7 cellular contexts compared by ENCODE assay signal in genomic region chrX:50025591-50025990, GRCh38.
DNase-seq lines count a peak whose midpoint lies in the region; ATAC-seq, FAIRE-seq and TF ChIP-seq lines count a peak whose summit lies in the region.
"Not testable (repeated sequence)": the region's sequence is repeated elsewhere in the genome, so short reads cannot be mapped to it uniquely, and the experiment has no call there.

No MANE protein-coding gene starts in this region.

- not testable (repeated sequence) for H3K4me3 Mint-ChIP-seq in activated T-cell treated with anti-CD3 and anti-CD28 coated beads, Interleukin-2, amount 50 U/mL, for 72 hours
- H3K4me3 Mint-ChIP-seq in neural crest cell: peak overlapping the region; percentile 23
- peak overlapping the region; percentile 46 for H3K4me3 Mint-ChIP-seq in type B pancreatic cell

- BruUV-seq in HepG2 (replicated peaks; lab: Mats Ljungman, UMichigan): not testable (repeated sequence)

- CTCF ChIA-PET in HEK293 (lab: Yijun Ruan, JAX); HepG2 (lab: Yijun Ruan, JAX; ENCODE audit: low intra/inter-chr PET ratio, low total read pairs): not testable (repeated sequence)

- TF ChIP-seq POLR2A in HepG2 (IDR thresholded peaks at IDR 0.05; ENCODE audit: insufficient read depth in 1 of 2, low read depth in 2 of 2, low read length in 2 of 2): not testable (repeated sequence)

- FAIRE-seq in HepG2 (lab: Jason Lieb, UNC): not testable (repeated sequence)

- H3K9ac ChIP-seq in ES-I3 (ENCODE audit: low read depth, low read length): peak overlapping the region; percentile 44; the same call in 1 of the 2 replicates
- H3K9ac ChIP-seq in HepG2 (ENCODE audit: insufficient read depth, low read depth, low read length): not testable (repeated sequence)

- not testable (repeated sequence) for H3K27me3 Mint-ChIP-seq in activated T-cell treated with anti-CD3 and anti-CD28 coated beads, Interleukin-2, amount 50 U/mL, for 72 hours (ENCODE audit: low read depth); neural crest cell (ENCODE audit: low read depth); type B pancreatic cell

- H4K20me1 ChIP-seq in HepG2 (ENCODE audit: insufficient read depth, low read length): not testable (repeated sequence)

- H3K79me2 ChIP-seq in HepG2 (ENCODE audit: insufficient read depth, low read length): not testable (repeated sequence)

- H3K36me3 ChIP-seq in ES-I3 (ENCODE audit: insufficient read depth, low read length); HEK293 (ENCODE audit: control insufficient read depth in 2 of 2, insufficient read depth in 1 of 2, low read length in 2 of 2); HepG2 (replicated peaks in 1 of 2; ENCODE audit: control insufficient read depth in 1 of 2, insufficient read depth in 2 of 2, low read length in 2 of 2): not testable (repeated sequence)

- not testable (repeated sequence) for H3K9me3 ChIP-seq in ES-I3 (ENCODE audit: control insufficient read depth, insufficient read depth, low read length); HEK293 (ENCODE audit: control insufficient read depth, insufficient read depth, low read depth, low read length); HepG2 (ENCODE audit: low read length)

- H3K4me2 ChIP-seq in HepG2 (ENCODE audit: low read depth, low read length): not testable (repeated sequence)

- in situ Hi-C loops in HepG2 (cut with HindIII; ENCODE audit: extremely low pct_ligation_motif_present, low pct_unique_long_range_greater_than_20kb): not testable (repeated sequence)

- POLR2A ChIA-PET in HEK293 (lab: Yijun Ruan, JAX); HepG2 (lab: Yijun Ruan, JAX): not testable (repeated sequence)

- not testable (repeated sequence) for H3K4me1 ChIP-seq in ES-I3 (ENCODE audit: insufficient read depth, low read length); HEK293 (ENCODE audit: control insufficient read depth, insufficient read depth, low read length)
- H3K4me1 ChIP-seq in HepG2 (ENCODE audit: insufficient read depth, low read length): peaks cover 13% of the 10 kb centered on the region

- DNase-seq in HuH-7.5 (ENCODE audit: low spot score): peak; percentile 11
- DNase-seq in activated T-cell treated with anti-CD3 and anti-CD28 coated beads, Interleukin-2, amount 50 U/mL, for 72 hours; HepG2 (ENCODE audit: low spot score); neural crest cell (ENCODE audit: low read depth, low spot score); type B pancreatic cell (ENCODE audit: extremely low spot score, unreplicated experiment): not testable (repeated sequence)

- peak overlapping the region; percentile 85 for H3K27ac Mint-ChIP-seq in activated T-cell treated with anti-CD3 and anti-CD28 coated beads, Interleukin-2, amount 50 U/mL, for 72 hours
- peak overlapping the region; percentile 48 for H3K27ac Mint-ChIP-seq in neural crest cell (ENCODE audit: unreplicated experiment)
- H3K27ac Mint-ChIP-seq in type B pancreatic cell: not testable (repeated sequence)

- 20% methylated on average over 5 of the region's 5 CpGs for WGBS in HepG2 (ENCODE audit: low lambda C conversion rate)

- not testable (repeated sequence) for H3K27ac ChIP-seq in HEK293 (ENCODE audit: extremely low read depth, low read depth, low read length); HepG2 (ENCODE audit: extremely low read length, insufficient read depth, low read length)

- not testable (repeated sequence) for TF ChIP-seq EP300 in HepG2 (IDR thresholded peaks at IDR 0.05; ENCODE audit: low read depth in 2 of 2, low read length in 2 of 2); HepG2 (CRISPR knock-in tag; IDR thresholded peaks at IDR 0.05; ENCODE audit: borderline replicate concordance)

- ATAC-seq in activated T-cell treated with anti-CD3 and anti-CD28 coated beads, Interleukin-2, amount 50 U/mL, for 72 hours (replicated peaks in 1 of 2); HepG2: not testable (repeated sequence)

- not testable (repeated sequence) for H2AFZ ChIP-seq in HepG2 (ENCODE audit: low read length)

- TF ChIP-seq CTCF in HEK293 (tag by site-specific recombination; IDR thresholded peaks at IDR 0.05); HepG2 (CRISPR knock-in tag; IDR thresholded peaks at IDR 0.05); neural crest cell (conservative IDR thresholded peaks at IDR 0.05); type B pancreatic cell (conservative IDR thresholded peaks at IDR 0.05): not testable (repeated sequence)

- TF ChIP-seq RAD21 in HepG2 (CRISPR knock-in tag; IDR thresholded peaks at IDR 0.05): not testable (repeated sequence)

- H3K36me3 Mint-ChIP-seq in activated T-cell treated with anti-CD3 and anti-CD28 coated beads, Interleukin-2, amount 50 U/mL, for 72 hours (ENCODE audit: insufficient read depth in 2 of 2); type B pancreatic cell: not testable (repeated sequence)
- H3K36me3 Mint-ChIP-seq in neural crest cell (ENCODE audit: low read depth): peaks cover 11% of the 10 kb centered on the region

- not testable (repeated sequence) for H3K4me3 ChIP-seq in HEK293 (ENCODE audit: low read depth, low read length); HepG2 (replicated peaks in 1 of 3; ENCODE audit: insufficient read depth in 1 of 3, low read depth in 2 of 3, low read length in 3 of 3)

- intact Hi-C loops in HepG2 (cut with micrococcal nuclease; ENCODE audit: unreplicated experiment): not testable (repeated sequence)

- not testable (repeated sequence) for H3K4me1 Mint-ChIP-seq in activated T-cell treated with anti-CD3 and anti-CD28 coated beads, Interleukin-2, amount 50 U/mL, for 72 hours (ENCODE audit: low read depth); neural crest cell; type B pancreatic cell (ENCODE audit: unreplicated experiment)

- not testable (repeated sequence) for H3K9me3 Mint-ChIP-seq in activated T-cell treated with anti-CD3 and anti-CD28 coated beads, Interleukin-2, amount 50 U/mL, for 72 hours; type B pancreatic cell
- peaks cover 11% of the 10 kb centered on the region for H3K9me3 Mint-ChIP-seq in neural crest cell

- H3K27me3 ChIP-seq in HepG2 (ENCODE audit: control insufficient read depth in 1 of 2, insufficient read depth in 2 of 2, low read length in 2 of 2): not testable (repeated sequence)

TF ChIP-seq in HEK293, 187 proteins besides CTCF, POLR2A, EP300 and RAD21:
- TF ChIP-seq PRDM1 (tag by site-specific recombination; IDR thresholded peaks at IDR 0.05): 0 out of 2 replicates have a peak, but pooled peaks have one; percentile 34

TF ChIP-seq in HepG2, 621 proteins besides CTCF, POLR2A, EP300 and RAD21 (continues in another document):
- TF ChIP-seq ONECUT2 (CRISPR knock-in tag; IDR thresholded peaks at IDR 0.05) (peak; percentile 77), PAXIP1 (CRISPR knock-in tag; conservative IDR thresholded peaks at IDR 0.05) (peak; percentile 53; the same call in 1 of the 2 replicates), KAT2B (IDR thresholded peaks at IDR 0.05; ENCODE audit: borderline replicate concordance, low read depth, low read length) (peak; percentile 84), FOXP1 (CRISPR knock-in tag; IDR thresholded peaks at IDR 0.05) (peak; percentile 13; the same call in 1 of the 2 replicates), GATAD2A (CRISPR knock-in tag; IDR thresholded peaks at IDR 0.05) (peak; percentile 33; the same call in 1 of the 2 replicates), ISL2 (CRISPR knock-in tag; IDR thresholded peaks at IDR 0.05) (0 out of 2 replicates have a peak, but pooled peaks have one; percentile 23)
- not testable (repeated sequence) for TF ChIP-seq FOXP1 (IDR thresholded peaks at IDR 0.05)
